2 cellular contexts compared by ENCODE assay signal in genomic region chr16:10441726-10442125, GRCh38.
A peak's percentile ranks its signal among the peaks of the same experiment; 100 is the strongest.
TF ChIP-seq lines count a peak whose summit lies in the region.

No MANE protein-coding gene starts in this region.

TF ChIP-seq in GM23338, 12 proteins besides CTCF, POLR2A, EP300 and RAD21 (continued from another document):
- TF ChIP-seq ZNF331 (CRISPR knock-in tag; IDR thresholded peaks at IDR 0.05; ENCODE audit: low read depth) (no peak), ZNF462 (CRISPR knock-in tag; IDR thresholded peaks at IDR 0.05) (no peak), REST (IDR thresholded peaks at IDR 0.05; ENCODE audit: unreplicated experiment) (no peak), EZH2phosphoT487 (IDR thresholded peaks at IDR 0.05; ENCODE audit: unreplicated experiment) (no peak), JUNB (IDR thresholded peaks at IDR 0.05; ENCODE audit: unreplicated experiment) (no peak), STAT1 (IDR thresholded peaks at IDR 0.05; ENCODE audit: unreplicated experiment) (no peak)
- TF ChIP-seq, protein P1, sequence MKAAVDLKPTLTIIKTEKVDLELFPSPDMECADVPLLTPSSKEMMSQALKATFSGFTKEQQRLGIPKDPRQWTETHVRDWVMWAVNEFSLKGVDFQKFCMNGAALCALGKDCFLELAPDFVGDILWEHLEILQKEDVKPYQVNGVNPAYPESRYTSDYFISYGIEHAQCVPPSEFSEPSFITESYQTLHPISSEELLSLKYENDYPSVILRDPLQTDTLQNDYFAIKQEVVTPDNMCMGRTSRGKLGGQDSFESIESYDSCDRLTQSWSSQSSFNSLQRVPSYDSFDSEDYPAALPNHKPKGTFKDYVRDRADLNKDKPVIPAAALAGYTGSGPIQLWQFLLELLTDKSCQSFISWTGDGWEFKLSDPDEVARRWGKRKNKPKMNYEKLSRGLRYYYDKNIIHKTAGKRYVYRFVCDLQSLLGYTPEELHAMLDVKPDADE (IDR thresholded peaks at IDR 0.05): no peak

TF ChIP-seq in K562, 482 proteins besides CTCF, POLR2A, EP300 and RAD21:
- TF ChIP-seq ATF6 (CRISPR knock-in tag; IDR thresholded peaks at IDR 0.05): no peak
- TF ChIP-seq BCL6 (CRISPR knock-in tag; IDR thresholded peaks at IDR 0.05): no peak
- peak in 1 of 2 experiments; percentile 90; a peak in 2 of 3 replicates for TF ChIP-seq CBX3 (IDR thresholded peaks at IDR 0.05; ENCODE audit: borderline replicate concordance in 1 of 2, low read length in 2 of 2)
- peak; percentile 74; the same call in 1 of the 2 replicates for TF ChIP-seq CBX5 (IDR thresholded peaks at IDR 0.05; ENCODE audit: borderline replicate concordance, low read depth)
- TF ChIP-seq ZNF280A (IDR thresholded peaks at IDR 0.05; ENCODE audit: low read depth, partially characterized antibody): peak; percentile 68
- peak; percentile 63; the same call in 1 of the 2 replicates for TF ChIP-seq TRIM28 (IDR thresholded peaks at IDR 0.05)
- TF ChIP-seq, protein P2, sequence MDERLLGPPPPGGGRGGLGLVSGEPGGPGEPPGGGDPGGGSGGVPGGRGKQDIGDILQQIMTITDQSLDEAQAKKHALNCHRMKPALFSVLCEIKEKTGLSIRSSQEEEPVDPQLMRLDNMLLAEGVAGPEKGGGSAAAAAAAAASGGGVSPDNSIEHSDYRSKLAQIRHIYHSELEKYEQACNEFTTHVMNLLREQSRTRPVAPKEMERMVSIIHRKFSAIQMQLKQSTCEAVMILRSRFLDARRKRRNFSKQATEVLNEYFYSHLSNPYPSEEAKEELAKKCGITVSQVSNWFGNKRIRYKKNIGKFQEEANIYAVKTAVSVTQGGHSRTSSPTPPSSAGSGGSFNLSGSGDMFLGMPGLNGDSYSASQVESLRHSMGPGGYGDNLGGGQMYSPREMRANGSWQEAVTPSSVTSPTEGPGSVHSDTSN (CRISPR knock-in tag; IDR thresholded peaks at IDR 0.05; ENCODE audit: low read depth): no peak
- TF ChIP-seq, protein P2 (tag; conservative IDR thresholded peaks at IDR 0.05; ENCODE audit: low read depth): no peak
- TF ChIP-seq CEBPB (tag; IDR thresholded peaks at IDR 0.05): 0 out of 2 replicates have a peak, but pooled peaks have one; percentile 29
- no peak for TF ChIP-seq EHMT2 (IDR thresholded peaks at IDR 0.05)
